Comparison of ENCODE assay signal across 19 cellular contexts in genomic region chr21:21146587-21147373, GRCh38.
A peak's percentile ranks its signal among the peaks of the same experiment; 100 is the strongest.
DNase-seq lines count a peak whose midpoint lies in the region; FAIRE-seq and TF ChIP-seq lines count a peak whose summit lies in the region.
"Had no signal": no experiment of that assay in that cellular context is flagged by ENCODE, and none has a peak within 500 bp of the region (broad histone marks: within the 10 kb centered on the region; RNA-seq: fewer than 3 reads in every experiment).

No MANE protein-coding gene starts in this region.

- no peak for TF ChIP-seq POLR2A in testis (IDR thresholded peaks at IDR 0.05)
- TF ChIP-seq POLR2A in GM12892 (IDR thresholded peaks at IDR 0.05; ENCODE audit: low read depth, low read length) = no peak

- DNase-seq in DMS53 (lab: John Stamatoyannopoulos, UW) (peak; percentile 1), DMS53 treated with DMSO at 0.1 percent for 48 hours (lab: John Stamatoyannopoulos, UW; ENCODE audit: unreplicated experiment) (no peak), RPMI8226 (peak; percentile 57), inferior parietal cortex (ENCODE audit: extremely low spot score) (peak; percentile 23), testis (peak; percentile 65), GM12892 (ENCODE audit: insufficient read length) (no peak), COLO668 (lab: John Stamatoyannopoulos, UW; ENCODE audit: unreplicated experiment) (no peak), nucleus accumbens (lab: John Stamatoyannopoulos, UW) (no peak)
- DNase-seq: AML-193, Calu3, DMS 273 treated with DMSO at 0.1 percent for 48 hours, DMS79 treated with DMSO at 0.1 percent for 48 hours, EL, H7 had no signal

- no peak for FAIRE-seq in GM12892 (lab: Jason Lieb, UNC)
- FAIRE-seq: G401.6, GM12891 had no signal

- no peak overlapping the region for H3K27ac ChIP-seq in testis
- H3K27ac ChIP-seq: 22Rv1, BLaER1 had no signal

- no peaks in the 10 kb centered on the region for H3K36me3 ChIP-seq in testis (ENCODE audit: low read depth, missing control alignments)
- H3K36me3 ChIP-seq: BLaER1 had no signal

- no peaks in the 10 kb centered on the region for H3K9me3 ChIP-seq in testis
- H3K9me3 ChIP-seq: BLaER1 had no signal

- WGBS in testis, 2 donors = 61 to 72% methylated on average over 25 of the region's 25 CpGs

- TF ChIP-seq CTCF in testis (IDR thresholded peaks at IDR 0.05) = no peak

- peak overlapping the region; percentile 24 to 32 for H3K4me3 ChIP-seq in testis
- H3K4me3 ChIP-seq: BLaER1, GM23338 had no signal

- no peaks in the 10 kb centered on the region for H3K4me1 ChIP-seq in testis
- H3K4me1 ChIP-seq: BLaER1 had no signal

- intact Hi-C loops in testis (cut with DNase I; ENCODE audit: low total_unique reads) = no loop called here

- no peaks in the 10 kb centered on the region for H3K27me3 ChIP-seq in testis
- H3K27me3 ChIP-seq: BLaER1 had no signal

Comparison
In these comparisons a context has a peak if more than half of its experiments do, and no peak if none do; other contexts are left out.
1. DNase-seq: peak in DMS53 (single experiment), RPMI8226 (single experiment), inferior parietal cortex (single experiment) and testis (single experiment); none in DMS53 treated with DMSO at 0.1 percent for 48 hours (single experiment), GM12892 (single experiment), COLO668 (single experiment) and nucleus accumbens (0 of 56).